1 cellular context compared by ENCODE assay signal in genomic region chr1:10516244-10516643, GRCh38.
TF ChIP-seq lines count a peak whose summit lies in the region.

No MANE protein-coding gene starts in this region.

TF ChIP-seq in HepG2, 621 proteins besides CTCF, POLR2A, EP300 and RAD21:
- peak; percentile 15; the same call in 1 of the 2 replicates for TF ChIP-seq PATZ1 (CRISPR knock-in tag; IDR thresholded peaks at IDR 0.05)
- peak; percentile 51; the same call in 1 of the 2 replicates for TF ChIP-seq PAXIP1 (CRISPR knock-in tag; conservative IDR thresholded peaks at IDR 0.05)
- peak; percentile 33; the same call in 1 of the 2 replicates for TF ChIP-seq ZNF501 (CRISPR knock-in tag; IDR thresholded peaks at IDR 0.05)
- no peak for TF ChIP-seq ZFP41 (CRISPR knock-in tag; IDR thresholded peaks at IDR 0.05; ENCODE audit: borderline replicate concordance)
- 0 out of 2 replicates have a peak, but pooled peaks have one; percentile 50 for TF ChIP-seq ZSCAN22 (CRISPR knock-in tag; IDR thresholded peaks at IDR 0.05)
- TF ChIP-seq AHDC1 (CRISPR knock-in tag; IDR thresholded peaks at IDR 0.05; ENCODE audit: borderline replicate concordance), result peak; percentile 27; the same call in 1 of the 2 replicates
- 0 out of 2 replicates have a peak, but pooled peaks have one; percentile 19 for TF ChIP-seq NCOA2 (CRISPR knock-in tag; IDR thresholded peaks at IDR 0.05)
- peak; percentile 59 for TF ChIP-seq SKI (IDR thresholded peaks at IDR 0.05; ENCODE audit: partially characterized antibody)
- TF ChIP-seq FOXO1 (CRISPR knock-in tag; IDR thresholded peaks at IDR 0.05), result 0 out of 2 replicates have a peak, but pooled peaks have one; percentile 28
- TF ChIP-seq HNF4A (CRISPR knock-in tag; IDR thresholded peaks at IDR 0.05), result peak; percentile 46; the same call in 1 of the 2 replicates
- TF ChIP-seq ARID5B (CRISPR knock-in tag; IDR thresholded peaks at IDR 0.05), result 0 out of 2 replicates have a peak, but pooled peaks have one; percentile 16
- TF ChIP-seq BCL6 (CRISPR knock-in tag; IDR thresholded peaks at IDR 0.05), result 0 out of 2 replicates have a peak, but pooled peaks have one; percentile 36
- no peak for TF ChIP-seq DMAP1 (CRISPR knock-in tag; IDR thresholded peaks at IDR 0.05)
- TF ChIP-seq LCORL (IDR thresholded peaks at IDR 0.05), result no peak
- 0 out of 2 replicates have a peak, but pooled peaks have one; percentile 19 for TF ChIP-seq LCORL (CRISPR knock-in tag; IDR thresholded peaks at IDR 0.05)
- TF ChIP-seq GFI1 (CRISPR knock-in tag; IDR thresholded peaks at IDR 0.05; ENCODE audit: borderline replicate concordance), result 0 out of 2 replicates have a peak, but pooled peaks have one; percentile 29
- TF ChIP-seq ARID4A (CRISPR knock-in tag; IDR thresholded peaks at IDR 0.05; ENCODE audit: borderline replicate concordance), result no peak
- TF ChIP-seq SALL1 (CRISPR knock-in tag; IDR thresholded peaks at IDR 0.05), result peak; percentile 42; the same call in 1 of the 2 replicates
- TF ChIP-seq HDAC1 (CRISPR knock-in tag; IDR thresholded peaks at IDR 0.05), result peak; percentile 57; the same call in 1 of the 2 replicates
- TF ChIP-seq RCOR2 (CRISPR knock-in tag; IDR thresholded peaks at IDR 0.05), result no peak
- peak; percentile 36; the same call in 1 of the 2 replicates for TF ChIP-seq ZBTB7B (CRISPR knock-in tag; IDR thresholded peaks at IDR 0.05)
- TF ChIP-seq ZNF441 (CRISPR knock-in tag; IDR thresholded peaks at IDR 0.05; ENCODE audit: borderline replicate concordance), result no peak
- TF ChIP-seq ZKSCAN1 (IDR thresholded peaks at IDR 0.05; ENCODE audit: low read length), result 0 out of 2 replicates have a peak, but pooled peaks have one; percentile 33
